8 cellular contexts compared by ENCODE assay signal in genomic region chr4:73665924-73666323, GRCh38. TPM values are rescaled to one million over a fixed set of nuclear protein-coding genes. Genes with fewer than 3 reads are reported as not detected.
DNase-seq lines count a peak whose midpoint lies in the region; ATAC-seq and TF ChIP-seq lines count a peak whose summit lies in the region.
"Not testable (repeated sequence)": the region's sequence is repeated elsewhere in the genome, so short reads cannot be mapped to it uniquely, and the experiment has no call there.

No MANE protein-coding gene starts in this region.

- H3K4me1 Mint-ChIP-seq in CD14-positive monocyte = not testable (repeated sequence)
- H3K4me1 Mint-ChIP-seq in GM23338 = peaks cover 16% of the 10 kb centered on the region; the same call in 2 of the 3 replicates
- H3K4me1 Mint-ChIP-seq in chondrocyte (ENCODE audit: low read depth) = peaks cover 26% of the 10 kb centered on the region
- H3K4me1 Mint-ChIP-seq in mesothelial cell of epicardium = peaks cover 31% of the 10 kb centered on the region

- in situ Hi-C loops in transverse colon (cut with MboI; ENCODE audit: low pct_ligation_motif_present in 1 of 4, low pct_unique_long_range_greater_than_20kb in 1 of 4, low sequenced_read_pairs in 3 of 4) = loop anchor here in 3 of 4 donors (10.0 to 25.0 kb wide), 2 partner anchors 354 to 469 kb away; no protein-coding TSS in a partner anchor

- H3K36me3 Mint-ChIP-seq in CD14-positive monocyte; chondrocyte (ENCODE audit: low read depth); mesothelial cell of epicardium: not testable (repeated sequence)
- peaks cover 13% of the 10 kb centered on the region for H3K36me3 Mint-ChIP-seq in GM23338 (ENCODE audit: low read depth)

- H3K27me3 Mint-ChIP-seq in CD14-positive monocyte (ENCODE audit: low read depth in 3 of 3); GM23338 (ENCODE audit: insufficient read depth, low read depth, poor library complexity); chondrocyte (ENCODE audit: low read depth); mesothelial cell of epicardium (ENCODE audit: low read depth): not testable (repeated sequence)

- H3K27ac ChIP-seq in GM23338 (ENCODE audit: low read depth); MM.1S (ENCODE audit: low read length); VCaP; left ventricle myocardium inferior (replicated peaks); transverse colon: not testable (repeated sequence)

- not testable (repeated sequence) for H3K9ac ChIP-seq in MM.1S (ENCODE audit: low read length)

- H3K27ac Mint-ChIP-seq in CD14-positive monocyte; GM23338; chondrocyte (ENCODE audit: unreplicated experiment); mesothelial cell of epicardium: not testable (repeated sequence)

- H4K20me1 ChIP-seq in GM23338 (replicated peaks; ENCODE audit: insufficient read depth); MM.1S (ENCODE audit: insufficient read depth, low read length): not testable (repeated sequence)

- ATAC-seq in GM23338 = not testable (repeated sequence)

- H3K4me2 ChIP-seq in GM23338; MM.1S (ENCODE audit: low read depth, low read length): not testable (repeated sequence)

- not testable (repeated sequence) for H3F3A ChIP-seq in GM23338 (replicated peaks; ENCODE audit: low read depth); MM.1S (ENCODE audit: insufficient read depth, low read length)

- not testable (repeated sequence) for TF ChIP-seq POLR2A in transverse colon (IDR thresholded peaks at IDR 0.05)

- intact Hi-C loops in CD14-positive monocyte (cut with micrococcal nuclease) = loop anchor here in 1 of 2 donors (10.0 kb wide), 2 partner anchors 59 to 369 kb away; partner anchors contain the start of gene CXCL3
- intact Hi-C loops in left ventricle myocardium inferior (cut with micrococcal nuclease); transverse colon (cut with DNase I; ENCODE audit: low total_unique reads): not testable (repeated sequence)

- not testable (repeated sequence) for TF ChIP-seq EP300 in transverse colon (IDR thresholded peaks at IDR 0.05; ENCODE audit: low read depth)

- H3K9me3 Mint-ChIP-seq in CD14-positive monocyte; chondrocyte (ENCODE audit: low read depth); mesothelial cell of epicardium: not testable (repeated sequence)
- peaks cover 17% of the 10 kb centered on the region for H3K9me3 Mint-ChIP-seq in GM23338

- not testable (repeated sequence) for H3K79me2 ChIP-seq in GM23338 (replicated peaks; ENCODE audit: insufficient read depth); MM.1S (ENCODE audit: low read length)

- H3K4me3 ChIP-seq in GM23338; MM.1S (ENCODE audit: low read length); left ventricle myocardium inferior; transverse colon: not testable (repeated sequence)

- DNase-seq in CD14-positive monocyte (ENCODE audit: low spot score); GM23338 (ENCODE audit: low spot score); MM.1S; chondrocyte (ENCODE audit: low spot score); left ventricle myocardium inferior; mesothelial cell of epicardium (ENCODE audit: low spot score in 2 of 2, unreplicated experiment in 2 of 2): not testable (repeated sequence)
- DNase-seq in transverse colon = peak; percentile 35

- H3K9me3 ChIP-seq in MM.1S (replicated peaks; ENCODE audit: insufficient read depth, low read length); left ventricle myocardium inferior (replicated peaks); transverse colon: not testable (repeated sequence)

- 79% methylated on average over 7 of the region's 7 CpGs; no CpG with 5 or more reads in 1 of the 2 donors for WGBS in transverse colon (ENCODE audit: low coverage in 1 of 2), 2 donors

- H3K4me3 Mint-ChIP-seq in CD14-positive monocyte; GM23338; chondrocyte (ENCODE audit: unreplicated experiment); mesothelial cell of epicardium: not testable (repeated sequence)

- H3K27me3 ChIP-seq in GM23338 (ENCODE audit: insufficient read depth); MM.1S (replicated peaks; ENCODE audit: insufficient read depth, low read length); left ventricle myocardium inferior (ENCODE audit: low read depth); transverse colon: not testable (repeated sequence)

- not testable (repeated sequence) for H2AFZ ChIP-seq in GM23338; MM.1S (ENCODE audit: low read length)

- H3K4me1 ChIP-seq in GM23338 (ENCODE audit: insufficient read depth) = peaks cover 20% of the 10 kb centered on the region
- H3K4me1 ChIP-seq in MM.1S (ENCODE audit: low read length); left ventricle myocardium inferior; transverse colon: not testable (repeated sequence)

- H3K9me2 ChIP-seq in GM23338 (ENCODE audit: insufficient read depth); MM.1S (replicated peaks; ENCODE audit: insufficient read depth, low read length): not testable (repeated sequence)

- not testable (repeated sequence) for H3K36me3 ChIP-seq in GM23338 (ENCODE audit: insufficient read depth); MM.1S (replicated peaks; ENCODE audit: insufficient read depth, low read length); left ventricle myocardium inferior; transverse colon

- TF ChIP-seq CTCF in CD14-positive monocyte (IDR thresholded peaks at IDR 0.05) (peak; percentile 37), GM23338 (conservative IDR thresholded peaks at IDR 0.05; ENCODE audit: low read depth in 2 of 2) (peak; percentile 54 to 61), MM.1S (IDR thresholded peaks at IDR 0.05; ENCODE audit: low read length) (peak; percentile 41), VCaP (conservative IDR thresholded peaks at IDR 0.05) (peak; percentile 50), chondrocyte (IDR thresholded peaks at IDR 0.05) (peak; percentile 67), left ventricle myocardium inferior (IDR thresholded peaks at IDR 0.05; ENCODE audit: borderline replicate concordance) (peak; percentile 27), mesothelial cell of epicardium (IDR thresholded peaks at IDR 0.05; ENCODE audit: unreplicated experiment) (peak; percentile 16), transverse colon (IDR thresholded peaks at IDR 0.05) (peak in 2 of 5 experiments; percentile 5 to 21)

RNA-seq across cellular contexts. Expression of gene RASSF6, which starts 45.7 kb away (rescaled TPM):
- polyA plus RNA-seq in CD14-positive monocyte (not detected), GM23338 (2016; fragmentation: Nextera tagmentation; extraction: Ambion mirVana) (0.37 and 0.79 TPM in 2 replicates)
- total RNA-seq in GM23338 (2014; rRNA removed; shearing (Covaris generic)) = 0.14 and 0.23 TPM in 2 replicates
- total RNA-seq in chondrocyte (not detected in 3 replicates), left ventricle myocardium inferior (not detected), mesothelial cell of epicardium (1.3 to 1.8 TPM (median 1.5 TPM) in 3 replicates), transverse colon (10 to 100 TPM; 30.7 to 49.4 (median 41.1) TPM)

Comparison
In these comparisons a context has a peak if more than half of its experiments do, and no peak if none do; other contexts are left out.
1. RNA of gene RASSF6, which starts 45.7 kb away (total RNA-seq): 30.7 to 49.4 TPM in transverse colon; 1.3 to 1.8 TPM in mesothelial cell of epicardium, 0.14 to 0.23 TPM in GM23338, not detected in chondrocyte and not detected in left ventricle myocardium inferior (single experiment); every median in the first group is over 10 times any median in the second.